In the genomic region with DNA sequence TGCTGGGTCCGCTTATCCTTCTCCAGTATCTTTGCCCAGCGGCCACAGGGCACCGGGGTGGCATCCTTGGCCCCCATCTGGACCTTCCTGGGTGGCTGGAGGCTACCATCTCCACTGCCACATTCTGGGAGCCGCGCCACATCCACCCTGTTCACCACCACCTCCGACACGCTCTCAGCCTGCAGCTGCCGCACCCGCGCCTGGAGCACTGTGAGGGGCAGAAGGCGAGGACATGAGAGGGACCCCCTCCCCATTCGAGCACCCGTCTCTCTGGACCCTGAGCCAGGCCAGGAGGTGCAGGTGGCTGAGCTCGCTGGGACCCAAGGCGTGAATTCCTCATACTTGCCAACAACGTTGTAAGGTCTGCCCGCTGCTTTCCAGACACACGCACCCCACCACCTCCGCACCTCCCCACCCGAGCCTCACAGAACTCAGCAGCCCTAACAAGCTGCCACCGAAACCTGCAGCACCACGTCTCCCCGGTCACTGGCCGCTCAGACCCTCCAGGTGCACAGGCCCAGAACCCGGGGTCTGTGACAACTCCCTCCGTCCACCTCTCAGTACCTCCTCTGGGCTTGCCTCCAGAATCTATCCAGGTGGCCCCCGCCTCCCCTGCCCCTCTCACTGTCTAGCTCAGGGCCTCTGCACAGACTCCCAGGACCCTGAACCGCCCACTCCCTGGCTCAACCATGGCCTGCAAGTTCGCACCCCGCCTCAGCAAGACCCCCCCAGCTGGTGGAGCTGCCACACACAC, we compare ENCODE assay signal across 28 cellular contexts. TPM values are rescaled to one million over a fixed set of nuclear protein-coding genes. Genes with fewer than 3 reads are reported as not detected.
DNase-seq lines count a peak whose midpoint lies in the region; ATAC-seq, FAIRE-seq and TF ChIP-seq lines count a peak whose summit lies in the region.
"Had no signal": no experiment of that assay in that cellular context is flagged by ENCODE, and none has a peak within 500 bp of the region (broad histone marks: within the 10 kb centered on the region; RNA-seq: fewer than 3 reads in every experiment).

No MANE protein-coding gene starts in this region.

- peak overlapping the region; percentile 30 for H3K4me2 ChIP-seq in BLaER1
- H3K4me2 ChIP-seq in astrocyte (ENCODE audit: low read length): no peak overlapping the region
- no peak overlapping the region for H3K4me2 ChIP-seq in neural progenitor cell
- H3K4me2 ChIP-seq: GM23338, PC-9 had no signal

- H3K9ac ChIP-seq in BLaER1 (peak overlapping the region; percentile 35; the same call in 1 of the 2 replicates), astrocyte (ENCODE audit: low read length) (no peak overlapping the region), neural progenitor cell (no peak overlapping the region)

- ATAC-seq in CD4-positive, alpha-beta T cell (ENCODE audit: poor library complexity): no peak
- ATAC-seq in naive thymus-derived CD4-positive, alpha-beta T cell: no peak
- ATAC-seq: activated naive CD4-positive, alpha-beta T cell treated with anti-CD3 and anti-CD28 coated beads, Interleukin-2, amount 50 U/mL, for 72 hours; GM23338; stimulated activated naive CD8-positive, alpha-beta T cell treated with anti-CD3 and anti-CD28 coated beads, Interleukin-15, amount 100 ng/mL, for 72 hours had no signal

- DNase-seq in CD4-positive, alpha-beta T cell: no peak
- DNase-seq in astrocyte (ENCODE audit: low read depth) (no peak), SW480 (ENCODE audit: low spot score) (no peak), neural progenitor cell (ENCODE audit: low spot score) (no peak)
- no peak for DNase-seq in naive thymus-derived CD4-positive, alpha-beta T cell
- DNase-seq: activated CD4-positive, alpha-beta T cell treated with anti-CD3 and anti-CD28 coated beads, Interleukin-2, amount 10 ng/mL, durations not matched to agents 24 days and 14 days; aorta; effector memory CD4-positive, alpha-beta T cell; EL; erythroblast; head of caudate nucleus; left ventricle myocardium superior; NCI-H1694 treated with DMSO at 0.1 percent for 48 hours; NCI-H2171; NK-92 treated with Interleukin-12 subunit alpha and Interleukin-12 subunit beta, amount 100 ng/mL, for 24 hours; PC-9; stimulated activated naive CD8-positive, alpha-beta T cell treated with anti-CD3 and anti-CD28 coated beads, Interleukin-15, amount 100 ng/mL, for 72 hours; T1000 had no signal

- intact Hi-C loops in CD4-positive, alpha-beta T cell (cut with DNase I, micrococcal nuclease): loop anchor here in 1 of 2 experiments (5.0 kb wide), 1 partner anchor 58 kb away; the partner anchor contains the start of gene BSG
- intact Hi-C loops in naive thymus-derived CD4-positive, alpha-beta T cell (cut with micrococcal nuclease): no loop called here

- CTCF ChIA-PET in CD4-positive, alpha-beta T cell (lab: Charles Lee): no interaction called here
- CTCF ChIA-PET in naive thymus-derived CD4-positive, alpha-beta T cell (lab: Charles Lee): no interaction called here

- no peaks in the 10 kb centered on the region for H3K27me3 ChIP-seq in BLaER1
- H3K27me3 ChIP-seq in CD4-positive, alpha-beta T cell (ENCODE audit: control insufficient read depth, insufficient read depth, low read length): no peaks in the 10 kb centered on the region
- no peaks in the 10 kb centered on the region for H3K27me3 ChIP-seq in astrocyte (ENCODE audit: insufficient read depth, low read length)
- no peaks in the 10 kb centered on the region for H3K27me3 ChIP-seq in naive thymus-derived CD4-positive, alpha-beta T cell (ENCODE audit: control insufficient read depth in 2 of 2, insufficient read depth in 2 of 2, low read length in 2 of 2)
- no peaks in the 10 kb centered on the region for H3K27me3 ChIP-seq in neural progenitor cell
- H3K27me3 ChIP-seq: cardiac muscle cell, vagina had no signal

- no peaks in the 10 kb centered on the region for H3K27me3 Mint-ChIP-seq in CD4-positive, alpha-beta T cell
- H3K27me3 Mint-ChIP-seq in astrocyte (ENCODE audit: low read depth, unreplicated experiment) (no peaks in the 10 kb centered on the region), neural progenitor cell (ENCODE audit: insufficient read depth, low read depth) (peaks cover 5% of the 10 kb centered on the region)
- H3K27me3 Mint-ChIP-seq in naive thymus-derived CD4-positive, alpha-beta T cell: no peaks in the 10 kb centered on the region
- H3K27me3 Mint-ChIP-seq: activated CD4-positive, alpha-beta T cell treated with anti-CD3 and anti-CD28 coated beads, Interleukin-2, amount 10 ng/mL, durations not matched to agents 24 days and 14 days; stimulated activated naive CD8-positive, alpha-beta T cell treated with anti-CD3 and anti-CD28 coated beads, Interleukin-15, amount 100 ng/mL, for 72 hours had no signal

- H4K20me1 ChIP-seq in BLaER1 (peaks cover 59% of the 10 kb centered on the region), astrocyte (ENCODE audit: insufficient read depth, low read length) (peaks cover 3% of the 10 kb centered on the region), neural progenitor cell (ENCODE audit: low read depth) (peaks cover 46% of the 10 kb centered on the region)

- peaks cover 7% of the 10 kb centered on the region for H3F3A ChIP-seq in neural progenitor cell (ENCODE audit: low read depth)

- peak overlapping the region; percentile 54 for H3K4me3 Mint-ChIP-seq in CD4-positive, alpha-beta T cell
- H3K4me3 Mint-ChIP-seq in astrocyte (ENCODE audit: unreplicated experiment) (no peak overlapping the region), neural progenitor cell (no peak overlapping the region)
- peak overlapping the region in 5 of 10 donors; percentile 16 to 95 (median 45) for H3K4me3 Mint-ChIP-seq in naive thymus-derived CD4-positive, alpha-beta T cell
- H3K4me3 Mint-ChIP-seq: GM23338 had no signal

- no peaks in the 10 kb centered on the region for H3K9me3 Mint-ChIP-seq in CD4-positive, alpha-beta T cell
- no peaks in the 10 kb centered on the region for H3K9me3 Mint-ChIP-seq in astrocyte (ENCODE audit: unreplicated experiment)
- H3K9me3 Mint-ChIP-seq in naive thymus-derived CD4-positive, alpha-beta T cell: peaks cover 0 to 2% (median 0%) of the 10 kb centered on the region in 11 donors
- no peaks in the 10 kb centered on the region for H3K9me3 Mint-ChIP-seq in neural progenitor cell
- H3K9me3 Mint-ChIP-seq: activated CD4-positive, alpha-beta T cell treated with anti-CD3 and anti-CD28 coated beads, Interleukin-2, amount 10 ng/mL, durations not matched to agents 24 days and 14 days; activated naive CD4-positive, alpha-beta T cell treated with anti-CD3 and anti-CD28 coated beads, Interleukin-2, amount 50 U/mL, for 72 hours; GM23338; stimulated activated naive CD8-positive, alpha-beta T cell treated with anti-CD3 and anti-CD28 coated beads, Interleukin-15, amount 100 ng/mL, for 72 hours had no signal

- peaks cover 35% of the 10 kb centered on the region for H3K4me1 Mint-ChIP-seq in CD4-positive, alpha-beta T cell (ENCODE audit: low read depth)
- H3K4me1 Mint-ChIP-seq in astrocyte (ENCODE audit: low read depth, unreplicated experiment) (peaks cover 3% of the 10 kb centered on the region), neural progenitor cell (peaks cover 21% of the 10 kb centered on the region)
- H3K4me1 Mint-ChIP-seq in naive thymus-derived CD4-positive, alpha-beta T cell: peaks cover 18 to 42% (median 26%) of the 10 kb centered on the region in 7 donors

- H3K27ac ChIP-seq in BLaER1 (no peak overlapping the region), astrocyte (ENCODE audit: low read depth, low read length) (no peak overlapping the region), neural progenitor cell (no peak overlapping the region)
- no peak overlapping the region for H3K27ac ChIP-seq in CD4-positive, alpha-beta T cell (ENCODE audit: low read depth, low read length)
- no peak overlapping the region for H3K27ac ChIP-seq in naive thymus-derived CD4-positive, alpha-beta T cell (ENCODE audit: low read depth, low read length)
- H3K27ac ChIP-seq: cardiac muscle cell, coronary artery, PC-9, skin epidermis, vagina had no signal

- no peak overlapping the region for H3K4me3 ChIP-seq in BLaER1
- no peak overlapping the region for H3K4me3 ChIP-seq in astrocyte (ENCODE audit: insufficient read depth, low read depth, low read length)
- H3K4me3 ChIP-seq in naive thymus-derived CD4-positive, alpha-beta T cell (ENCODE audit: low read length): no peak overlapping the region
- no peak overlapping the region for H3K4me3 ChIP-seq in neural progenitor cell
- H3K4me3 ChIP-seq: cardiac muscle cell, coronary artery, GM23338, PC-9, skin epidermis, vagina had no signal

- TF ChIP-seq CTCF in CD4-positive, alpha-beta T cell (IDR thresholded peaks at IDR 0.05): no peak
- TF ChIP-seq CTCF in astrocyte (IDR thresholded peaks at IDR 0.05; ENCODE audit: insufficient read depth, low read depth, low read length) (no peak), neural progenitor cell (IDR thresholded peaks at IDR 0.05) (no peak)

- H3K79me2 ChIP-seq in astrocyte (ENCODE audit: insufficient read depth, low read length) (peaks cover 57% of the 10 kb centered on the region), neural progenitor cell (ENCODE audit: low read depth) (peaks cover 28% of the 10 kb centered on the region)

- POLR2A ChIA-PET in CD4-positive, alpha-beta T cell (lab: Charles Lee): no interaction called here
- POLR2A ChIA-PET in naive thymus-derived CD4-positive, alpha-beta T cell (lab: Charles Lee): interaction anchor here (1.2 to 2.0 kb wide), 2 partner anchors 8 to 30 kb away, joined by 3 to 5 read pairs; no protein-coding TSS in a partner anchor

- H2AFZ ChIP-seq in astrocyte (ENCODE audit: low read depth, low read length) (no peak overlapping the region), neural progenitor cell (replicated peaks) (no peak overlapping the region)
- H2AFZ ChIP-seq: GM23338, PC-9 had no signal

- H3K36me3 Mint-ChIP-seq in CD4-positive, alpha-beta T cell (ENCODE audit: low read depth): peaks cover 47% of the 10 kb centered on the region
- H3K36me3 Mint-ChIP-seq in astrocyte (ENCODE audit: low read depth, unreplicated experiment) (peaks cover 5% of the 10 kb centered on the region), neural progenitor cell (peaks cover 16% of the 10 kb centered on the region)
- H3K36me3 Mint-ChIP-seq in naive thymus-derived CD4-positive, alpha-beta T cell: peaks cover 4 to 19% (median 10%) of the 10 kb centered on the region in 5 donors

- FAIRE-seq in astrocyte (lab: Jason Lieb, UNC): no peak
- FAIRE-seq: GM12892, keratinocyte had no signal

- H3K27ac Mint-ChIP-seq in CD4-positive, alpha-beta T cell: no peak overlapping the region
- peak overlapping the region; percentile 77 for H3K27ac Mint-ChIP-seq in astrocyte (ENCODE audit: unreplicated experiment)
- H3K27ac Mint-ChIP-seq in naive thymus-derived CD4-positive, alpha-beta T cell: peak overlapping the region in 2 of 9 donors; percentile 18 to 52
- no peak overlapping the region for H3K27ac Mint-ChIP-seq in neural progenitor cell
- H3K27ac Mint-ChIP-seq: activated CD4-positive, alpha-beta T cell treated with anti-CD3 and anti-CD28 coated beads, Interleukin-2, amount 10 ng/mL, durations not matched to agents 24 days and 14 days; activated naive CD4-positive, alpha-beta T cell treated with anti-CD3 and anti-CD28 coated beads, Interleukin-2, amount 50 U/mL, for 72 hours; GM23338 had no signal

- H3K9me3 ChIP-seq in BLaER1 (no peaks in the 10 kb centered on the region), astrocyte (ENCODE audit: insufficient read depth, low read depth, low read length) (no peaks in the 10 kb centered on the region), neural progenitor cell (ENCODE audit: low read depth) (no peaks in the 10 kb centered on the region)
- no peaks in the 10 kb centered on the region for H3K9me3 ChIP-seq in CD4-positive, alpha-beta T cell (ENCODE audit: control insufficient read depth, low read length)
- H3K9me3 ChIP-seq in naive thymus-derived CD4-positive, alpha-beta T cell (ENCODE audit: control insufficient read depth in 2 of 3, low read length in 3 of 3): no peaks in the 10 kb centered on the region
- H3K9me3 ChIP-seq: vagina had no signal

- H3K36me3 ChIP-seq in BLaER1: peaks cover 63% of the 10 kb centered on the region
- no peaks in the 10 kb centered on the region for H3K36me3 ChIP-seq in astrocyte (ENCODE audit: insufficient read depth, low read length)
- H3K36me3 ChIP-seq in naive thymus-derived CD4-positive, alpha-beta T cell (ENCODE audit: control insufficient read depth in 2 of 3, insufficient read depth in 3 of 3, low read length in 3 of 3): peaks cover 0 to 44% (median 6%) of the 10 kb centered on the region in 3 experiments
- no peaks in the 10 kb centered on the region for H3K36me3 ChIP-seq in neural progenitor cell

- H3K4me1 ChIP-seq in BLaER1: peaks cover 63% of the 10 kb centered on the region
- peaks cover 17% of the 10 kb centered on the region for H3K4me1 ChIP-seq in astrocyte (ENCODE audit: insufficient read depth, low read length)
- peaks cover 6 to 13% of the 10 kb centered on the region in 2 donors for H3K4me1 ChIP-seq in naive thymus-derived CD4-positive, alpha-beta T cell (ENCODE audit: control insufficient read depth in 2 of 2, insufficient read depth in 2 of 2, low read length in 2 of 2)
- peaks cover 5% of the 10 kb centered on the region for H3K4me1 ChIP-seq in neural progenitor cell

RNA-seq across cellular contexts. Expression of gene POLRMT, which starts 3.2 kb away (rescaled TPM):
- total RNA-seq in CD4-positive, alpha-beta T cell: 10 to 100 TPM; 54.4 to 56.2 TPM
- total RNA-seq in astrocyte (43.4 and 45.3 TPM in 2 replicates), neural progenitor cell (ENCODE audit: low replicate concordance) (14.1 and 68.6 TPM in 2 replicates)
- total RNA-seq in naive thymus-derived CD4-positive, alpha-beta T cell: 100 to 1,000 TPM in 1 of 5 experiments, 10 to 100 TPM in 4; 61.2 to 105 (median 71.3) TPM
- polyA plus RNA-seq in naive thymus-derived CD4-positive, alpha-beta T cell: 10 to 100 TPM; 37.4 to 51.8 TPM

RNA-seq across cellular contexts. Expression of gene FGF22, which starts 9.5 kb away (rescaled TPM):
- total RNA-seq in CD4-positive, alpha-beta T cell: under 1 TPM; 0.42 to 0.49 TPM
- total RNA-seq in astrocyte: 0.25 TPM in 1 of 2 replicates, not detected in the other
- total RNA-seq in naive thymus-derived CD4-positive, alpha-beta T cell: 1 to 10 TPM in 2 of 5 experiments, under 1 TPM in 2, not detected in 1; 0.17 to 1.8 (median 0.95) TPM
- polyA plus RNA-seq in naive thymus-derived CD4-positive, alpha-beta T cell: not detected
- total RNA-seq in neural progenitor cell (ENCODE audit: low replicate concordance): 0.37 TPM in 1 of 2 replicates, not detected in the other
- total RNA-seq: activated CD4-positive, alpha-beta T cell treated with anti-CD3 and anti-CD28 coated beads, Interleukin-2, amount 10 ng/mL, durations not matched to agents 24 days and 14 days; activated naive CD4-positive, alpha-beta T cell treated with anti-CD3 and anti-CD28 coated beads, Interleukin-2, amount 50 U/mL, for 72 hours; cardiac muscle cell; left ventricle myocardium superior; LHCN-M2; PC-9; vagina had no signal
- polyA plus RNA-seq: keratinocyte had no signal

RNA-seq across cellular contexts. Expression of gene RNF126, which starts 32.9 kb away (rescaled TPM):
- 100 to 1,000 TPM; 112 to 119 TPM for total RNA-seq in CD4-positive, alpha-beta T cell
- total RNA-seq in astrocyte (58.3 and 58.5 TPM in 2 replicates), neural progenitor cell (ENCODE audit: low replicate concordance) (9.7 and 50.9 TPM in 2 replicates)
- total RNA-seq in naive thymus-derived CD4-positive, alpha-beta T cell: 100 to 1,000 TPM in 3 of 5 experiments, 10 to 100 TPM in 2; 75.1 to 110 (median 101) TPM
- polyA plus RNA-seq in naive thymus-derived CD4-positive, alpha-beta T cell: 10 to 100 TPM; 55.3 to 70.3 TPM

RNA-seq across cellular contexts. Expression of gene HCN2, which starts 40.5 kb away (rescaled TPM):
- 1 to 10 TPM; 2.1 TPM for total RNA-seq in CD4-positive, alpha-beta T cell
- total RNA-seq in astrocyte: 4.8 and 5.5 TPM in 2 replicates
- total RNA-seq in naive thymus-derived CD4-positive, alpha-beta T cell: 1 to 10 TPM in 4 of 5 experiments, under 1 TPM in 1; 0.93 to 2.6 (median 2.2) TPM
- polyA plus RNA-seq in naive thymus-derived CD4-positive, alpha-beta T cell: not detected
- total RNA-seq in neural progenitor cell (ENCODE audit: low replicate concordance): 0.06 TPM in 1 of 2 replicates, not detected in the other

RNA-seq across cellular contexts. Expression of gene FSTL3, which starts 46.1 kb away (rescaled TPM):
- total RNA-seq in CD4-positive, alpha-beta T cell: 1 to 10 TPM; 2.2 to 3.4 TPM
- total RNA-seq in astrocyte (72.0 and 78.8 TPM in 2 replicates), neural progenitor cell (ENCODE audit: low replicate concordance) (2.4 and 21.9 TPM in 2 replicates)
- 1 to 10 TPM; 3.1 to 6.4 (median 5.0) TPM for total RNA-seq in naive thymus-derived CD4-positive, alpha-beta T cell
- 1 to 10 TPM; 2.7 to 2.8 TPM for polyA plus RNA-seq in naive thymus-derived CD4-positive, alpha-beta T cell
